ENCODE assay signal across 8 cellular contexts in the genomic region with DNA sequence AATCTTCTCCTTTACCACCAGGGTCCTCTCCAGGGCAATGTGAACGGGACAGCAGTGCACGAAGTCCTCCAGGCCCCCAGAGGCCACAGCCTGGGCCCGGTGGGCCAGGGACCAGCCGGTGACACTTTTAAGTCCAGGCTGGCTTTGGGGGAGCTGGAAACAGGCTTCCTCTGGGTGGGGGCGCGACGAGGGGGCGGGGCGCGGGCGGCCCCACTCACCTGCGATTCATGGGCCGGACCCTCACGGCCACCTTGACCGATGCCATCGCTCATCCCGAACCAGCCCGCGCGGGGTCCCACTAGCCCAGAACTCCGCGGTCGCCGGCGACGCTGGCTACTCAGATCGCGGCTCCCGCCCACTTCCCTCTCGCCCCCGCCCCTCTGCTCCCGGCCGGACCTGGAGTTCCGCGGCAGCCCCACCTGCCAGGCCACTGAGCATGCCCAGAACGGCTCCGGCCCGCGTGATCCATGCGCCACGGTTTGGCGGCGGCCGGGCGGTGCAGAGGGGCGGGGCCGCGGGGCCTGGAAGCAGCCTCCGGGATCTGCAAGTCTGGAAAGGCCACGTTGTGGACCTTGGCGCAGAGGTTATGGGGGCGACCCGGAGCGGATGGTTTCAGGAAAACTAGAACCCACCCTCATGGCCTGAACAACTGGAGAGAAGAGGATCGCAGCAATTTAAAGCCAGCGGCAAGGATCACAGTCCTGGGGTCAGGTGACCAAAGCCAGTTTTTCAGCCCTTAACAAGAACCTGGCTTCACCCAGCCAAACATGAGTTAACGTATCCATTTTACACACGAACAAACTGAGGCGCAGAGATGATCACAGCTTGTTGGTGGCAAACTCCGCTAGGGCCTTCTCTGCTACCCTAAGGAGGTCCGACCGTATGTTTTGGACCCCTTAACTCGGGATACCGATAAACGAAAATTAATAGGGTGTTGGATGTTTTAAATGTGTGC. TPM values are rescaled to one million over a fixed set of nuclear protein-coding genes. Genes with fewer than 3 reads are reported as not detected.
A peak's percentile ranks its signal among the peaks of the same experiment; 100 is the strongest.
DNase-seq lines count a peak whose midpoint lies in the region; ATAC-seq and TF ChIP-seq lines count a peak whose summit lies in the region.

Gene KIF16B, minus strand, starts transcription at position 438 of the 955 bp plus-strand sequence. Its CDS starts 173 bp downstream, at position 265.

- H3K27me3 ChIP-seq in CD8-positive, alpha-beta memory T cell (ENCODE audit: insufficient read depth, low read length, poor library complexity, severe bottlenecking) = no peaks in the 10 kb centered on the region
- no peaks in the 10 kb centered on the region for H3K27me3 ChIP-seq in endocrine pancreas (ENCODE audit: control insufficient read depth, insufficient read depth, low read length)

- H3K9me3 ChIP-seq in CD8-positive, alpha-beta memory T cell (ENCODE audit: low read length) = no peaks in the 10 kb centered on the region
- no peaks in the 10 kb centered on the region for H3K9me3 ChIP-seq in endocrine pancreas (ENCODE audit: control insufficient read depth, low read length)

- CTCF ChIA-PET in CD8-positive, alpha-beta memory T cell (lab: Charles Lee) = no interaction called here

- H3K36me3 Mint-ChIP-seq in CD8-positive, alpha-beta memory T cell = peaks cover 0 to 1% (median 0%) of the 10 kb centered on the region in 3 donors
- no peaks in the 10 kb centered on the region for H3K36me3 Mint-ChIP-seq in mesothelial cell of epicardium

- H3K9me3 Mint-ChIP-seq in CD8-positive, alpha-beta memory T cell = no peaks in the 10 kb centered on the region
- H3K9me3 Mint-ChIP-seq in mesothelial cell of epicardium = no peaks in the 10 kb centered on the region

- H3K27ac ChIP-seq in CD8-positive, alpha-beta memory T cell (ENCODE audit: low read depth, low read length) = peak within 1 kb of the TSS; percentile 48

- peak within 1 kb of the TSS; percentile 96 for H3K9ac ChIP-seq in endocrine pancreas (ENCODE audit: control insufficient read depth, insufficient read depth, low read length)

- TF ChIP-seq CTCF in mesothelial cell of epicardium (IDR thresholded peaks at IDR 0.05; ENCODE audit: unreplicated experiment) = no peak

- H3K4me1 ChIP-seq in CD8-positive, alpha-beta memory T cell (ENCODE audit: insufficient read depth, low read length) = peaks cover 20% of the 10 kb centered on the region
- H3K4me1 ChIP-seq in endocrine pancreas (ENCODE audit: control insufficient read depth, insufficient read depth, low read length) = no peaks in the 10 kb centered on the region

- peak within 1 kb of the TSS in 7 of 8 donors; percentile 30 to 89 (median 81) for H3K27ac Mint-ChIP-seq in CD8-positive, alpha-beta memory T cell
- peak within 1 kb of the TSS; percentile 80 for H3K27ac Mint-ChIP-seq in mesothelial cell of epicardium

- peak; percentile 52 to 81 (median 77) for DNase-seq in CD8-positive, alpha-beta memory T cell
- peak; percentile 86 for DNase-seq in HPDE6-E6E7 (ENCODE audit: extremely low spot score)
- peak; percentile 55 to 74 for DNase-seq in NOMO-1 (lab: John Stamatoyannopoulos, UW; ENCODE audit: unreplicated experiment in 2 of 2)
- DNase-seq in activated CD8-positive, alpha-beta memory T cell treated with anti-CD3 and anti-CD28 coated beads, Interleukin-2, amount 50 U/mL, for 1 hour (ENCODE audit: extremely low read depth) = peak; percentile 33
- DNase-seq in mesothelial cell of epicardium (ENCODE audit: low spot score in 2 of 2, unreplicated experiment in 2 of 2) = peak; percentile 91 to 98
- DNase-seq in stimulated activated CD8-positive, alpha-beta memory T cell treated with anti-CD3 and anti-CD28 coated beads, Interleukin-15, amount 100 ng/mL, for 24 hours (ENCODE audit: low read depth) = peak; percentile 73

- no peaks in the 10 kb centered on the region for H3K36me3 ChIP-seq in CD8-positive, alpha-beta memory T cell (ENCODE audit: insufficient read depth, low read length)
- H3K36me3 ChIP-seq in endocrine pancreas (ENCODE audit: control insufficient read depth, insufficient read depth, low read length) = no peaks in the 10 kb centered on the region

- peak within 1 kb of the TSS; percentile 81 for H3K4me3 ChIP-seq in CD8-positive, alpha-beta memory T cell (ENCODE audit: low read length)
- peak within 1 kb of the TSS; percentile 79 for H3K4me3 ChIP-seq in endocrine pancreas (ENCODE audit: control insufficient read depth, insufficient read depth, low read length)

- peak; percentile 73 for ATAC-seq in GM19467 (IDR thresholded peaks at IDR 0.05; ENCODE audit: unreplicated experiment)

- POLR2A ChIA-PET in CD8-positive, alpha-beta memory T cell (lab: Charles Lee) = no interaction called here

- peak within 1 kb of the TSS; percentile 81 to 93 (median 89) for H3K4me3 Mint-ChIP-seq in CD8-positive, alpha-beta memory T cell
- peak within 1 kb of the TSS; percentile 80 for H3K4me3 Mint-ChIP-seq in mesothelial cell of epicardium

- H3K4me1 Mint-ChIP-seq in CD8-positive, alpha-beta memory T cell = peaks cover 39 to 56% (median 46%) of the 10 kb centered on the region in 3 donors
- H3K4me1 Mint-ChIP-seq in mesothelial cell of epicardium = peaks cover 31% of the 10 kb centered on the region

- H3K27me3 Mint-ChIP-seq in CD8-positive, alpha-beta memory T cell = peaks cover 0 to 8% of the 10 kb centered on the region in 2 donors
- no peaks in the 10 kb centered on the region for H3K27me3 Mint-ChIP-seq in mesothelial cell of epicardium (ENCODE audit: low read depth)

RNA-seq across cellular contexts. Expression of gene KIF16B, which starts in this region (rescaled TPM):
- 1 to 10 TPM; 3.2 to 3.4 TPM for total RNA-seq in CD8-positive, alpha-beta memory T cell
- polyA plus RNA-seq in CD8-positive, alpha-beta memory T cell = 6.0 TPM
- total RNA-seq in mesothelial cell of epicardium = 12.8 to 13.9 TPM (median 12.9 TPM) in 3 replicates

Comparison
In these comparisons a context has a peak if more than half of its experiments do, and no peak if none do; other contexts are left out.
1. Peak in every context shown above with its lines: DNase-seq, ATAC-seq, H3K4me3 ChIP-seq and H3K27ac ChIP-seq.
2. DNase-seq: peak in every context shown above with its lines; median percentile 94 in mesothelial cell of epicardium; 86 in HPDE6-E6E7; 77 in CD8-positive, alpha-beta memory T cell; 73 in stimulated activated CD8-positive, alpha-beta memory T cell treated with anti-CD3 and anti-CD28 coated beads, Interleukin-15, amount 100 ng/mL, for 24 hours; 64 in NOMO-1; 33 in activated CD8-positive, alpha-beta memory T cell treated with anti-CD3 and anti-CD28 coated beads, Interleukin-2, amount 50 U/mL, for 1 hour.